ENCODE assay signal across 11 cellular contexts in genomic region chr5:95734156-95734555, GRCh38. TPM values are rescaled to one million over a fixed set of nuclear protein-coding genes. Genes with fewer than 3 reads are reported as not detected.
DNase-seq lines count a peak whose midpoint lies in the region; ATAC-seq and TF ChIP-seq lines count a peak whose summit lies in the region.
"Had no signal": no experiment of that assay in that cellular context is flagged by ENCODE, and none has a peak within 500 bp of the region (broad histone marks: within the 10 kb centered on the region; RNA-seq: fewer than 3 reads in every experiment).

No MANE protein-coding gene starts in this region.

- intact Hi-C loops in colonic mucosa (cut with DNase I) (loop anchor here (10.0 kb wide), 1 partner anchor 69 kb away; no protein-coding TSS in a partner anchor), lower lobe of right lung (cut with DNase I) (no loop called here)

- H3K9ac ChIP-seq in HUES6 (ENCODE audit: low read length) (no peak overlapping the region), colonic mucosa (ENCODE audit: low read depth in 2 of 2, low read length in 2 of 2) (peak overlapping the region in 1 of 2 donors; percentile 98), skeletal muscle tissue (ENCODE audit: low read depth in 1 of 3, low read length in 3 of 3) (peak overlapping the region; percentile 86 to 93 (median 92))

- ATAC-seq in lower lobe of right lung (no peak), HG03469 (IDR thresholded peaks at IDR 0.05; ENCODE audit: unreplicated experiment) (no peak)

- TF ChIP-seq CTCF in colonic mucosa (IDR thresholded peaks at IDR 0.05) (no peak), lower lobe of right lung (IDR thresholded peaks at IDR 0.05) (no peak)

- no peaks in the 10 kb centered on the region for H3K9me3 ChIP-seq in HUES6 (ENCODE audit: control insufficient read depth, insufficient read depth, low read depth, low read length)
- no peaks in the 10 kb centered on the region for H3K9me3 ChIP-seq in colonic mucosa
- H3K9me3 ChIP-seq in lower lobe of right lung: no peaks in the 10 kb centered on the region
- H3K9me3 ChIP-seq in skeletal muscle tissue (ENCODE audit: control insufficient read depth in 3 of 3, low read length in 3 of 3): no peaks in the 10 kb centered on the region

- DNase-seq in colonic mucosa: no peak
- DNase-seq in lower lobe of right lung: no peak
- DNase-seq in CD1c-positive myeloid dendritic cell (ENCODE audit: extremely low spot score): no peak
- DNase-seq in NCI-H2107 treated with DMSO at 0.1 percent for 48 hours (lab: John Stamatoyannopoulos, UW; ENCODE audit: unreplicated experiment): no peak
- DNase-seq in activated CD4-positive, alpha-beta T cell treated with anti-CD3 and anti-CD28 coated beads, Interleukin-2, amount 50 U/mL, for 48 hours: no peak
- DNase-seq: activated CD4-positive, alpha-beta T cell treated with anti-CD3 and anti-CD28 coated beads for 1 hour; NCI-H1694; SW 1271 had no signal

- H3K36me3 ChIP-seq in HUES6 (ENCODE audit: control insufficient read depth, insufficient read depth, low read length) (peaks cover 11% of the 10 kb centered on the region; the same call in 1 of the 2 replicates), colonic mucosa (no peaks in the 10 kb centered on the region), lower lobe of right lung (no peaks in the 10 kb centered on the region), skeletal muscle tissue (ENCODE audit: control insufficient read depth in 3 of 3, insufficient read depth in 3 of 3, low read length in 3 of 3) (peaks cover 0 to 13% (median 8%) of the 10 kb centered on the region in 3 donors)

- no peak overlapping the region for H3K27ac ChIP-seq in HUES6 (ENCODE audit: low read depth, low read length)
- H3K27ac ChIP-seq in colonic mucosa: peak overlapping the region; percentile 29
- no peak overlapping the region for H3K27ac ChIP-seq in lower lobe of right lung
- H3K27ac ChIP-seq in skeletal muscle tissue (ENCODE audit: low read depth, low read length): peak overlapping the region; percentile 37

- H3K27me3 ChIP-seq in HUES6 (ENCODE audit: control insufficient read depth, insufficient read depth, low read length) (peaks cover 53% of the 10 kb centered on the region), colonic mucosa (no peaks in the 10 kb centered on the region), lower lobe of right lung (ENCODE audit: low read depth) (no peaks in the 10 kb centered on the region), skeletal muscle tissue (ENCODE audit: control insufficient read depth in 3 of 3, insufficient read depth in 3 of 3, low read length in 3 of 3) (no peaks in the 10 kb centered on the region)

- H3K4me1 ChIP-seq in HUES6 (ENCODE audit: control insufficient read depth, insufficient read depth, low read length) (peaks cover 7% of the 10 kb centered on the region), colonic mucosa (peaks cover 6% of the 10 kb centered on the region), lower lobe of right lung (peaks cover 34% of the 10 kb centered on the region), skeletal muscle tissue (ENCODE audit: control insufficient read depth in 3 of 3, insufficient read depth in 3 of 3, low read length in 3 of 3) (peaks cover 13 to 30% (median 17%) of the 10 kb centered on the region in 3 donors)

- H3K4me3 ChIP-seq in HUES6 (ENCODE audit: low read depth, low read length) (peak overlapping the region; percentile 90; the same call in 1 of the 2 replicates), colonic mucosa (no peak overlapping the region), lower lobe of right lung (peak overlapping the region; percentile 74), skeletal muscle tissue (ENCODE audit: low read length in 3 of 3) (peak overlapping the region; percentile 29 to 96 (median 90))

RNA-seq across cellular contexts. Expression of gene RHOBTB3, which starts 3.0 kb away (rescaled TPM):
- 10 to 100 TPM; 50.0 to 59.0 TPM for total RNA-seq in colonic mucosa
- 51.7 TPM for total RNA-seq in lower lobe of right lung
- total RNA-seq in skeletal muscle tissue: 640 TPM

RNA-seq across cellular contexts. Expression of gene SPATA9, which starts 51.4 kb away (rescaled TPM):
- total RNA-seq in colonic mucosa: under 1 TPM; 0.37 to 0.40 TPM
- not detected for total RNA-seq in lower lobe of right lung
- total RNA-seq in skeletal muscle tissue: 1.0 TPM

Comparison
In these comparisons a context has a peak if more than half of its experiments do, and no peak if none do; other contexts are left out.
1. H3K27ac ChIP-seq: peak in colonic mucosa (single experiment) and skeletal muscle tissue (single experiment); none in HUES6 (single experiment) and lower lobe of right lung (single experiment).
2. RNA of gene RHOBTB3, which starts 3.0 kb away (total RNA-seq): 640 TPM in skeletal muscle tissue (single experiment); 50.0 to 59.0 TPM in colonic mucosa and 51.7 TPM in lower lobe of right lung (single experiment); every median in the first group is over 10 times any median in the second.